Comparison of ENCODE assay signal across 11 cellular contexts in genomic region chr17:1043601-1044251, GRCh38. TPM values are rescaled to one million over a fixed set of nuclear protein-coding genes. Genes with fewer than 3 reads are reported as not detected.
DNase-seq lines count a peak whose midpoint lies in the region; ATAC-seq and TF ChIP-seq lines count a peak whose summit lies in the region.
"Had no signal": no experiment of that assay in that cellular context is flagged by ENCODE, and none has a peak within 500 bp of the region (broad histone marks: within the 10 kb centered on the region; RNA-seq: fewer than 3 reads in every experiment).

No MANE protein-coding gene starts in this region.

- TF ChIP-seq CTCF in brain (conservative IDR thresholded peaks at IDR 0.05), result no peak
- TF ChIP-seq CTCF in heart left ventricle (IDR thresholded peaks at IDR 0.05), result no peak
- TF ChIP-seq CTCF in ovary (IDR thresholded peaks at IDR 0.05), result no peak

- H3K4me1 Mint-ChIP-seq in brain, result peaks cover 55% of the 10 kb centered on the region

- peak overlapping the region in 3 of 5 experiments; percentile 23 to 73 (median 56) for H3K27ac Mint-ChIP-seq in brain

- intact Hi-C loops in heart left ventricle (cut with DNase I), result loop anchor here in 5 of 10 donors (2.0 to 10.0 kb wide), 4 partner anchors 36 to 159 kb away; partner anchors contain the start of gene TIMM22 (in 1 of the 5)
- intact Hi-C loops in ovary (cut with DNase I), result no loop called here

- H3K27me3 ChIP-seq in BLaER1 treated with 17β-estradiol and CSF1 and Interleukin-3, amounts not matched to agents 10 nM and 100 nM, result no peaks in the 10 kb centered on the region
- H3K27me3 ChIP-seq in heart left ventricle (no peaks in the 10 kb centered on the region), ovary (no peaks in the 10 kb centered on the region)
- H3K27me3 ChIP-seq: colonic mucosa, pancreas had no signal

- H3K4me3 Mint-ChIP-seq in brain, result peak overlapping the region in 2 of 5 experiments; percentile 45 to 48

- H3K4me3 ChIP-seq in BLaER1 treated with 17β-estradiol and CSF1 and Interleukin-3, amounts not matched to agents 10 nM and 100 nM, result no peak overlapping the region
- peak overlapping the region in 10 of 12 donors; percentile 10 to 42 (median 30) for H3K4me3 ChIP-seq in heart left ventricle
- no peak overlapping the region for H3K4me3 ChIP-seq in ovary
- H3K4me3 ChIP-seq: colonic mucosa, pancreas had no signal

- peaks cover 0 to 11% (median 0%) of the 10 kb centered on the region in 11 experiments; a peak in 1 of 22 replicates for H3K9me3 ChIP-seq in BLaER1 treated with 17β-estradiol and CSF1 and Interleukin-3, amounts not matched to agents 10 nM and 100 nM (replicated peaks in 1 of 11)
- H3K9me3 ChIP-seq in heart left ventricle (no peaks in the 10 kb centered on the region), ovary (no peaks in the 10 kb centered on the region)
- H3K9me3 ChIP-seq: colonic mucosa, pancreas had no signal

- H3K27ac ChIP-seq in BLaER1 treated with 17β-estradiol and CSF1 and Interleukin-3, amounts not matched to agents 10 nM and 100 nM, result peak overlapping the region in 1 of 11 experiments; percentile 17; a peak in 2 of 22 replicates
- H3K27ac ChIP-seq in heart left ventricle (peak overlapping the region; percentile 61 to 93 (median 84)), ovary (peak overlapping the region; percentile 19 to 21)
- H3K27ac ChIP-seq: colonic mucosa had no signal

- peak overlapping the region in 9 of 11 experiments; percentile 17 to 79 (median 63); a peak in 16 of 22 replicates for H3K4me2 ChIP-seq in BLaER1 treated with 17β-estradiol and CSF1 and Interleukin-3, amounts not matched to agents 10 nM and 100 nM

- H3K9me3 Mint-ChIP-seq in brain, result no peaks in the 10 kb centered on the region

- H4K20me1 ChIP-seq in BLaER1 treated with 17β-estradiol and CSF1 and Interleukin-3, amounts not matched to agents 10 nM and 100 nM, result peaks cover 0 to 80% (median 14%) of the 10 kb centered on the region in 11 experiments; a peak in 14 of 22 replicates

- DNase-seq in heart left ventricle, result peak; percentile 83 to 92 (median 86)
- peak; percentile 48 to 67 (median 60) for DNase-seq in ovary
- DNase-seq in stimulated activated CD4-positive, alpha-beta T cell treated with anti-CD3 and anti-CD28 coated beads, Interleukin-15, amount 100 ng/mL, for 24 hours, result no peak
- no peak for DNase-seq in 8988T
- no peak for DNase-seq in SHP77 (lab: John Stamatoyannopoulos, UW)
- DNase-seq in occipital lobe (lab: John Stamatoyannopoulos, UW), result no peak
- DNase-seq: colonic mucosa, NCI-H1105 had no signal

- peak; percentile 43 to 67 (median 57) for ATAC-seq in heart left ventricle
- ATAC-seq: pancreas had no signal

- peaks cover 26% of the 10 kb centered on the region for H3K36me3 Mint-ChIP-seq in brain

- TF ChIP-seq POLR2A in heart left ventricle (IDR thresholded peaks at IDR 0.05) (no peak), ovary (IDR thresholded peaks at IDR 0.05) (no peak)

- peak overlapping the region in 7 of 11 experiments; percentile 34 to 59 (median 41); a peak in 10 of 22 replicates for H3K9ac ChIP-seq in BLaER1 treated with 17β-estradiol and CSF1 and Interleukin-3, amounts not matched to agents 10 nM and 100 nM

- 8 to 19% (median 13%) methylated on average over 21 of the region's 21 CpGs for WGBS in heart left ventricle, 4 donors
- 13 to 30% (median 19%) methylated on average over 18 to 21 of the region's 21 CpGs for WGBS in ovary, 3 donors

- no peak for TF ChIP-seq EP300 in ovary (IDR thresholded peaks at IDR 0.05)

- no peaks in the 10 kb centered on the region for H3K27me3 Mint-ChIP-seq in brain

- peaks cover 33 to 57% (median 53%) of the 10 kb centered on the region in 10 experiments for H3K4me1 ChIP-seq in BLaER1 treated with 17β-estradiol and CSF1 and Interleukin-3, amounts not matched to agents 10 nM and 100 nM
- H3K4me1 ChIP-seq in heart left ventricle (peaks cover 16 to 94% (median 60%) of the 10 kb centered on the region in 12 donors), ovary (ENCODE audit: insufficient read depth) (peaks cover 9% of the 10 kb centered on the region)
- H3K4me1 ChIP-seq: colonic mucosa, pancreas had no signal

- H3K36me3 ChIP-seq in BLaER1 treated with 17β-estradiol and CSF1 and Interleukin-3, amounts not matched to agents 10 nM and 100 nM, result peaks cover 10 to 86% (median 35%) of the 10 kb centered on the region in 11 experiments; a peak in 20 of 22 replicates
- H3K36me3 ChIP-seq in heart left ventricle (peaks cover 0 to 39% (median 15%) of the 10 kb centered on the region in 9 donors), ovary (no peaks in the 10 kb centered on the region)
- H3K36me3 ChIP-seq: colonic mucosa, pancreas had no signal

RNA-seq across cellular contexts. Expression of gene TIMM22, which starts 46.8 kb away (rescaled TPM):
- polyA plus RNA-seq in brain (ENCODE audit: insufficient read depth, low read depth, low replicate concordance) (14.4 TPM), heart left ventricle (10 to 100 TPM; 16.0 to 19.8 TPM), ovary (10 to 100 TPM in 1 of 2 donors, 1 to 10 TPM in 1; 8.9 to 12.6 TPM)
- total RNA-seq in heart left ventricle (10 to 100 TPM; 12.5 to 20.4 (median 16.5) TPM), ovary (10 to 100 TPM in 6 of 7 donors, 1 to 10 TPM in 1; 7.9 to 15.1 (median 11.3) TPM), occipital lobe (12.0 TPM)

Comparison
In these comparisons a context has a peak if more than half of its experiments do, and no peak if none do; other contexts are left out.
1. H3K4me3 ChIP-seq: peak in heart left ventricle (10 of 12); none in BLaER1 treated with 17β-estradiol and CSF1 and Interleukin-3, amounts not matched to agents 10 nM and 100 nM (0 of 10) and ovary (single experiment).
2. DNase-seq: peak in heart left ventricle (5 of 5) and ovary (5 of 5); none in stimulated activated CD4-positive, alpha-beta T cell treated with anti-CD3 and anti-CD28 coated beads, Interleukin-15, amount 100 ng/mL, for 24 hours (single experiment), 8988T (single experiment), SHP77 (0 of 2) and occipital lobe (single experiment).